Comparison of ENCODE assay signal across 9 cellular contexts in genomic region chr12:13205809-13206559, GRCh38. TPM values are rescaled to one million over a fixed set of nuclear protein-coding genes. Genes with fewer than 3 reads are reported as not detected.
DNase-seq lines count a peak whose midpoint lies in the region; ATAC-seq and TF ChIP-seq lines count a peak whose summit lies in the region.
"Had no signal": no experiment of that assay in that cellular context is flagged by ENCODE, and none has a peak within 500 bp of the region (broad histone marks: within the 10 kb centered on the region; RNA-seq: fewer than 3 reads in every experiment).

No MANE protein-coding gene starts in this region.

- peak overlapping the region; percentile 27 to 31 for H3K27ac ChIP-seq in left lung

- no peak overlapping the region for H3K4me3 Mint-ChIP-seq in activated naive CD8-positive, alpha-beta T cell

- peaks cover 30% of the 10 kb centered on the region for H3K4me1 Mint-ChIP-seq in activated naive CD8-positive, alpha-beta T cell (ENCODE audit: low read depth)

- H3K9me3 ChIP-seq in left lung: no peaks in the 10 kb centered on the region

- TF ChIP-seq CTCF in left lung (IDR thresholded peaks at IDR 0.05): no peak

- peaks cover 0 to 3% of the 10 kb centered on the region in 2 donors for H3K36me3 ChIP-seq in left lung

- H3K27me3 Mint-ChIP-seq in activated naive CD8-positive, alpha-beta T cell: no peaks in the 10 kb centered on the region

- peak; percentile 47 for ATAC-seq in left lung

- intact Hi-C loops in left lung (cut with DNase I): no loop called here

- H3K36me3 Mint-ChIP-seq in activated naive CD8-positive, alpha-beta T cell: peaks cover 3% of the 10 kb centered on the region

- H3K4me3 ChIP-seq in left lung: no peak overlapping the region

- DNase-seq in A172 (ENCODE audit: low spot score) (peak; percentile 94), HS-5 (ENCODE audit: low read depth) (peak; percentile 99), left lung (no peak), MV-4-11 (lab: John Stamatoyannopoulos, UW) (no peak), cerebellar cortex (ENCODE audit: low spot score) (no peak), NCI-H1694 (lab: John Stamatoyannopoulos, UW) (no peak)
- no peak for DNase-seq in activated CD4-positive, CD25-positive, alpha-beta regulatory T cell (lab: John Stamatoyannopoulos, UW)
- DNase-seq: effector CD8-positive, alpha-beta T cell had no signal

- peaks cover 48 to 88% of the 10 kb centered on the region in 2 donors for H3K4me1 ChIP-seq in left lung

- peak overlapping the region; percentile 10 for H3K27ac Mint-ChIP-seq in activated naive CD8-positive, alpha-beta T cell

- no peaks in the 10 kb centered on the region for H3K9me3 Mint-ChIP-seq in activated naive CD8-positive, alpha-beta T cell (ENCODE audit: low read depth)

- H3K27me3 ChIP-seq in left lung: no peaks in the 10 kb centered on the region

RNA-seq across cellular contexts. Expression of gene EMP1, which starts 9.5 kb away (rescaled TPM):
- total RNA-seq in A172 (2014; rRNA removed; shearing (Covaris generic)): 28.7 and 41.0 TPM in 2 replicates
- total RNA-seq in left lung: 100 to 1,000 TPM; 276 to 369 TPM

Comparison
In these comparisons a context has a peak if more than half of its experiments do, and no peak if none do; other contexts are left out.
1. DNase-seq: peak in A172 (single experiment) and HS-5 (single experiment); none in left lung (0 of 2), MV-4-11 (single experiment), activated CD4-positive, CD25-positive, alpha-beta regulatory T cell (0 of 4), cerebellar cortex (single experiment) and NCI-H1694 (single experiment).